In genomic region chr22:32409977-32410376, GRCh38 we compare ENCODE assay signal across 15 cellular contexts. TPM values are rescaled to one million over a fixed set of nuclear protein-coding genes. Genes with fewer than 3 reads are reported as not detected.
DNase-seq lines count a peak whose midpoint lies in the region; ATAC-seq and TF ChIP-seq lines count a peak whose summit lies in the region.
"Had no signal": no experiment of that assay in that cellular context is flagged by ENCODE, and none has a peak within 500 bp of the region (broad histone marks: within the 10 kb centered on the region; RNA-seq: fewer than 3 reads in every experiment).

No MANE protein-coding gene starts in this region.

- POLR2A ChIA-PET in activated CD4-positive, alpha-beta memory T cell treated with anti-CD3 and anti-CD28 coated beads, Interleukin-2, amount 10 ng/mL, durations not matched to agents 7 days and 5 days (lab: Charles Lee): interaction anchor here (1.2 to 3.8 kb wide), 3 partner anchors 9 to 65 kb away, joined by 5 to 54 read pairs (median 9); partner anchors contain the start of gene FBXO7
- POLR2A ChIA-PET in A673 (lab: Charles Lee; ENCODE audit: low non-redundant PET): no interaction called here

- no peaks in the 10 kb centered on the region for H3K9me3 ChIP-seq in subcutaneous abdominal adipose tissue (ENCODE audit: control insufficient read depth in 5 of 5, low read length in 5 of 5)
- no peaks in the 10 kb centered on the region for H3K9me3 ChIP-seq in A673 (ENCODE audit: low read depth, low read length, poor library complexity, severe bottlenecking)
- H3K9me3 ChIP-seq: right atrium auricular region had no signal

- H3K27me3 Mint-ChIP-seq in activated T-cell treated with anti-CD3 and anti-CD28 coated beads, Interleukin-2, amount 50 U/mL, for 4 hours (ENCODE audit: low read depth): no peaks in the 10 kb centered on the region
- H3K27me3 Mint-ChIP-seq in activated CD4-positive, alpha-beta memory T cell treated with anti-CD3 and anti-CD28 coated beads, Interleukin-2, amount 10 ng/mL, durations not matched to agents 7 days and 5 days: no peaks in the 10 kb centered on the region
- H3K27me3 Mint-ChIP-seq in immature natural killer cell (ENCODE audit: low read depth in 3 of 3): peaks cover 6 to 12% (median 9%) of the 10 kb centered on the region in 3 donors

- peak overlapping the region; percentile 97 for H3K4me3 Mint-ChIP-seq in activated T-cell treated with anti-CD3 and anti-CD28 coated beads, Interleukin-2, amount 50 U/mL, for 4 hours
- peak overlapping the region; percentile 96 for H3K4me3 Mint-ChIP-seq in activated CD4-positive, alpha-beta memory T cell treated with anti-CD3 and anti-CD28 coated beads, Interleukin-2, amount 10 ng/mL, durations not matched to agents 7 days and 5 days
- peak overlapping the region; percentile 67 to 99 (median 95) for H3K4me3 Mint-ChIP-seq in immature natural killer cell

- no peak for TF ChIP-seq CTCF in A673 (conservative IDR thresholded peaks at IDR 0.05; ENCODE audit: low read depth, low read length)

- H3K27ac ChIP-seq in subcutaneous abdominal adipose tissue (ENCODE audit: low read depth, low read length) (no peak overlapping the region), A673 (ENCODE audit: low read depth, low read length, poor library complexity, severe bottlenecking) (no peak overlapping the region)
- H3K27ac ChIP-seq: right atrium auricular region had no signal

- H3K36me3 ChIP-seq in subcutaneous abdominal adipose tissue (ENCODE audit: control insufficient read depth in 5 of 5, insufficient read depth in 5 of 5, low read length in 5 of 5) (peaks cover 28 to 38% (median 32%) of the 10 kb centered on the region in 5 donors), A673 (ENCODE audit: insufficient read depth, low read length, poor library complexity, severe bottlenecking) (peaks cover 31% of the 10 kb centered on the region)

- H3K4me1 Mint-ChIP-seq in activated T-cell treated with anti-CD3 and anti-CD28 coated beads, Interleukin-2, amount 50 U/mL, for 4 hours (ENCODE audit: low read depth): peaks cover 52% of the 10 kb centered on the region
- peaks cover 56% of the 10 kb centered on the region for H3K4me1 Mint-ChIP-seq in activated CD4-positive, alpha-beta memory T cell treated with anti-CD3 and anti-CD28 coated beads, Interleukin-2, amount 10 ng/mL, durations not matched to agents 7 days and 5 days
- H3K4me1 Mint-ChIP-seq in immature natural killer cell: peaks cover 43 to 51% of the 10 kb centered on the region in 2 donors

- H3K9me3 Mint-ChIP-seq in activated T-cell treated with anti-CD3 and anti-CD28 coated beads, Interleukin-2, amount 50 U/mL, for 4 hours: no peaks in the 10 kb centered on the region
- no peaks in the 10 kb centered on the region for H3K9me3 Mint-ChIP-seq in activated CD4-positive, alpha-beta memory T cell treated with anti-CD3 and anti-CD28 coated beads, Interleukin-2, amount 10 ng/mL, durations not matched to agents 7 days and 5 days
- H3K9me3 Mint-ChIP-seq in immature natural killer cell: no peaks in the 10 kb centered on the region

- intact Hi-C loops in A673 (cut with micrococcal nuclease; ENCODE audit: unreplicated experiment): no loop called here

- no TSS peak for BruUV-seq in A673 (replicated peaks; lab: Mats Ljungman, UMichigan)

- no peak overlapping the region for H3K27ac Mint-ChIP-seq in activated CD4-positive, alpha-beta memory T cell treated with anti-CD3 and anti-CD28 coated beads, Interleukin-2, amount 10 ng/mL, durations not matched to agents 7 days and 5 days
- H3K27ac Mint-ChIP-seq in immature natural killer cell: peak overlapping the region in 4 of 6 donors; percentile 11 to 39 (median 18)

- ATAC-seq in activated T-cell treated with anti-CD3 and anti-CD28 coated beads, Interleukin-2, amount 50 U/mL, for 4 hours: no peak
- ATAC-seq: left ventricle myocardium superior, SK-N-SH treated with all-trans-retinoic acid at 6 μM for 48 hours had no signal

- peaks cover 33% of the 10 kb centered on the region for H3K36me3 Mint-ChIP-seq in activated T-cell treated with anti-CD3 and anti-CD28 coated beads, Interleukin-2, amount 50 U/mL, for 4 hours (ENCODE audit: insufficient read depth)
- H3K36me3 Mint-ChIP-seq in activated CD4-positive, alpha-beta memory T cell treated with anti-CD3 and anti-CD28 coated beads, Interleukin-2, amount 10 ng/mL, durations not matched to agents 7 days and 5 days (ENCODE audit: low read depth): peaks cover 48% of the 10 kb centered on the region
- H3K36me3 Mint-ChIP-seq in immature natural killer cell: peaks cover 11 to 15% (median 14%) of the 10 kb centered on the region in 3 donors

- DNase-seq in activated T-cell treated with anti-CD3 and anti-CD28 coated beads, Interleukin-2, amount 50 U/mL, for 4 hours: no peak
- no peak for DNase-seq in activated T-cell treated with anti-CD3 and anti-CD28 coated beads, Interleukin-2, amount 50 U/mL, for 48 hours
- DNase-seq in activated CD4-positive, alpha-beta memory T cell treated with anti-CD3 and anti-CD28 coated beads, Interleukin-2, amount 10 ng/mL, durations not matched to agents 7 days and 5 days: no peak
- DNase-seq in immature natural killer cell (no peak), hippocampal formation (lab: John Stamatoyannopoulos, UW) (no peak), A673 (ENCODE audit: low spot score) (no peak), T1000 (lab: John Stamatoyannopoulos, UW) (no peak)
- DNase-seq: activated CD8-positive, alpha-beta memory T cell treated with anti-CD3 and anti-CD28 coated beads, Interleukin-2, amount 50 U/mL, for 48 hours; caudate nucleus; foreskin fibroblast; left ventricle myocardium superior; NCI-H446 treated with DMSO at 0.1 percent for 48 hours had no signal

- H3K4me1 ChIP-seq in subcutaneous abdominal adipose tissue (ENCODE audit: control insufficient read depth in 5 of 5, insufficient read depth in 5 of 5, low read length in 5 of 5) (peaks cover 6 to 32% (median 24%) of the 10 kb centered on the region in 5 donors), A673 (ENCODE audit: insufficient read depth, low read length, poor library complexity, severe bottlenecking) (peaks cover 7% of the 10 kb centered on the region)

- peak overlapping the region in 3 of 5 donors; percentile 90 to 98 (median 96) for H3K9ac ChIP-seq in subcutaneous abdominal adipose tissue (ENCODE audit: low read length in 5 of 5)

- H3K27me3 ChIP-seq in subcutaneous abdominal adipose tissue (ENCODE audit: control insufficient read depth in 5 of 5, insufficient read depth in 4 of 5, low read length in 5 of 5): no peaks in the 10 kb centered on the region
- no peaks in the 10 kb centered on the region for H3K27me3 ChIP-seq in A673 (replicated peaks; ENCODE audit: insufficient read depth, low read depth, low read length, poor library complexity)
- H3K27me3 ChIP-seq: right atrium auricular region had no signal

- CTCF ChIA-PET in activated CD4-positive, alpha-beta memory T cell treated with anti-CD3 and anti-CD28 coated beads, Interleukin-2, amount 10 ng/mL, durations not matched to agents 7 days and 5 days (lab: Charles Lee): interaction anchor here (1.3 to 1.5 kb wide), 2 partner anchors 17 to 64 kb away, joined by 3 to 7 read pairs; partner anchors contain the start of gene FBXO7
- CTCF ChIA-PET in A673 (lab: Charles Lee): no interaction called here

- H3K4me3 ChIP-seq in subcutaneous abdominal adipose tissue (ENCODE audit: low read depth in 1 of 5, low read length in 5 of 5): no peak overlapping the region
- no peak overlapping the region for H3K4me3 ChIP-seq in A673 (ENCODE audit: low read depth, low read length, poor library complexity, severe bottlenecking)

RNA-seq across cellular contexts. Expression of gene RTCB, which starts 2.1 kb away (rescaled TPM):
- total RNA-seq in activated T-cell treated with anti-CD3 and anti-CD28 coated beads, Interleukin-2, amount 50 U/mL, for 4 hours: 100 to 1,000 TPM; 120 to 131 (median 124) TPM
- total RNA-seq in activated CD4-positive, alpha-beta memory T cell treated with anti-CD3 and anti-CD28 coated beads, Interleukin-2, amount 10 ng/mL, durations not matched to agents 7 days and 5 days: 10 to 100 TPM; 58.3 to 61.6 TPM
- 100 to 1,000 TPM; 110 to 189 (median 115) TPM for polyA plus RNA-seq in immature natural killer cell
- total RNA-seq in A673 (2021): 122 and 123 TPM in 2 replicates

RNA-seq across cellular contexts. Expression of gene RFPL3, which starts 52.3 kb away (rescaled TPM):
- total RNA-seq in activated T-cell treated with anti-CD3 and anti-CD28 coated beads, Interleukin-2, amount 50 U/mL, for 4 hours: not detected
- not detected for total RNA-seq in activated CD4-positive, alpha-beta memory T cell treated with anti-CD3 and anti-CD28 coated beads, Interleukin-2, amount 10 ng/mL, durations not matched to agents 7 days and 5 days
- not detected for polyA plus RNA-seq in immature natural killer cell
- total RNA-seq in A673 (2021): not detected in 2 replicates
- total RNA-seq: left ventricle myocardium superior, right atrium auricular region had no signal

RNA-seq across cellular contexts. Expression of gene BPIFC, which starts 54.3 kb away (rescaled TPM):
- total RNA-seq in activated T-cell treated with anti-CD3 and anti-CD28 coated beads, Interleukin-2, amount 50 U/mL, for 4 hours: not detected
- total RNA-seq in activated CD4-positive, alpha-beta memory T cell treated with anti-CD3 and anti-CD28 coated beads, Interleukin-2, amount 10 ng/mL, durations not matched to agents 7 days and 5 days: not detected
- not detected for polyA plus RNA-seq in immature natural killer cell
- not detected in 2 replicates for total RNA-seq in A673 (2021)
- total RNA-seq: left ventricle myocardium superior, right atrium auricular region had no signal
